ENCODE assay signal across 8 cellular contexts in the genomic region with DNA sequence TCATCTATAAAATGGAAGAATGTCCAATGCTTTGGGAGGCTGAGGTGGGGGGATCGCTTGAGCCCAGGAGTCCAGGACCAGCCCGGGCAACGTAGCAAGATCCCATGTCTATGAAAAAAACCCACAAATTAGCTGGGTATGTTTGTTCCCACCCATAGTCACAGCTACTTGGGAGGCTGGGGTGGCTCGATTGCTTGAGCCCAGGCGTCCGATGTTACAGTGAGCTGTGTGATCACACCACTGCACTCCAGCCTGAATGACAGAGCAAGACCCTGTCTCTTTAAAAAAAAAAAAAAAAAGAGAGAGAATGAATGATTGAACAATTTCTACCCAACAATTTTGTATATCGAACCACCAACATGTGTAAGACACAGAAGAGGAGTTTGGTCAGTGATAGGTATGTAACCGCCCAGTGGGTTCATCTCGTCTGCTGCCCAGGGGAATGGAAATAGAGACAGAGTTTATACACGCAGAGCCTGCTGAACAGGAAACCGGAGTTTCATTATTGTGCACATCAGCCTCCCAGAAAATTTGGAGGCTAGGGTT. TPM values are rescaled to one million over a fixed set of nuclear protein-coding genes. Genes with fewer than 3 reads are reported as not detected.
DNase-seq lines count a peak whose midpoint lies in the region; ATAC-seq and TF ChIP-seq lines count a peak whose summit lies in the region.

No MANE protein-coding gene starts in this region.

- H3K4me3 ChIP-seq in AG04450 (ENCODE audit: low read depth, low read length) (no peak overlapping the region), duodenal mucosa (ENCODE audit: low read depth in 1 of 2, low read length in 2 of 2) (peak overlapping the region; percentile 50 to 61)

- H3K9me3 Mint-ChIP-seq in nephron, result peaks cover 4% of the 10 kb centered on the region

- peaks cover 5 to 6% of the 10 kb centered on the region in 2 donors for H3K4me1 ChIP-seq in duodenal mucosa (ENCODE audit: control insufficient read depth in 1 of 2, insufficient read depth in 2 of 2, low read length in 2 of 2)

- peak overlapping the region; percentile 71 to 77 for H3K9ac ChIP-seq in duodenal mucosa (ENCODE audit: low read depth in 1 of 2, low read length in 2 of 2)

- H3K27me3 Mint-ChIP-seq in nephron (ENCODE audit: low read depth), result peaks cover 3% of the 10 kb centered on the region

- ATAC-seq in HG02885 (IDR thresholded peaks at IDR 0.05; ENCODE audit: poor library complexity, unreplicated experiment) (peak; percentile 28), HG03039 (IDR thresholded peaks at IDR 0.05; ENCODE audit: unreplicated experiment) (no peak)

- no peaks in the 10 kb centered on the region for H3K27me3 ChIP-seq in AG04450 (ENCODE audit: control insufficient read depth, insufficient read depth, low read length)
- no peaks in the 10 kb centered on the region for H3K27me3 ChIP-seq in duodenal mucosa (ENCODE audit: control insufficient read depth in 1 of 2, insufficient read depth in 2 of 2, low read length in 2 of 2)

- no peak for TF ChIP-seq CTCF in AG04450 (IDR thresholded peaks at IDR 0.05; ENCODE audit: low read depth, low read length)
- no peak for TF ChIP-seq CTCF in nephron (IDR thresholded peaks at IDR 0.05; ENCODE audit: unreplicated experiment in 3 of 3)

- no peaks in the 10 kb centered on the region for H3K36me3 ChIP-seq in duodenal mucosa (ENCODE audit: control insufficient read depth in 1 of 2, insufficient read depth in 2 of 2, low read length in 2 of 2)

- no peaks in the 10 kb centered on the region for H3K36me3 Mint-ChIP-seq in nephron (ENCODE audit: low read depth)

- POLR2A ChIA-PET in AG04450 (lab: Yijun Ruan, JAX), result interaction anchor here (1.7 kb wide), 1 partner anchor 36 kb away, joined by 5 read pairs; no protein-coding TSS in a partner anchor

- H3K4me3 Mint-ChIP-seq in nephron, result no peak overlapping the region

- DNase-seq in AG04450 (ENCODE audit: low read depth, low spot score) (no peak), NCI-H446 (lab: John Stamatoyannopoulos, UW) (no peak), T1000 (lab: John Stamatoyannopoulos, UW) (no peak)
- DNase-seq in activated CD4-positive, CD25-positive, alpha-beta regulatory T cell treated with anti-CD3 and anti-CD28 coated beads, Interleukin-2, amount 50 U/mL, for 72 hours, result no peak

- H3K27ac ChIP-seq in AG04450 (ENCODE audit: low read depth, low read length) (peak overlapping the region; percentile 65), duodenal mucosa (ENCODE audit: low read depth, low read length) (peak overlapping the region; percentile 70)

- CTCF ChIA-PET in AG04450 (lab: Charles Lee), result no interaction called here

- peak overlapping the region; percentile 44 to 73 (median 71) for H3K27ac Mint-ChIP-seq in nephron

- H3K9me3 ChIP-seq in AG04450 (ENCODE audit: control insufficient read depth, insufficient read depth, low read length) (no peaks in the 10 kb centered on the region), duodenal mucosa (ENCODE audit: control insufficient read depth in 1 of 2, low read length in 2 of 2) (peaks cover 0 to 4% of the 10 kb centered on the region in 2 donors)

- H3K4me1 Mint-ChIP-seq in nephron, result no peaks in the 10 kb centered on the region

RNA-seq across cellular contexts. Expression of gene ERGIC1, which starts 26.2 kb away (rescaled TPM):
- polyA plus RNA-seq in AG04450 (2011; rRNA removed), result 137 and 177 TPM in 2 replicates
- 230 and 322 TPM in 2 replicates for polyA minus RNA-seq in AG04450 (2011; rRNA and poly(A)+ RNA removed)

RNA-seq across cellular contexts. Expression of gene DUSP1, which starts 36.8 kb away (rescaled TPM):
- polyA plus RNA-seq in AG04450 (2011; rRNA removed), result 98.8 and 147 TPM in 2 replicates
- 187 and 265 TPM in 2 replicates for polyA minus RNA-seq in AG04450 (2011; rRNA and poly(A)+ RNA removed)
